ENCODE assay signal across 11 cellular contexts in genomic region chr13:23570931-23571330, GRCh38. TPM values are rescaled to one million over a fixed set of nuclear protein-coding genes. Genes with fewer than 3 reads are reported as not detected.
DNase-seq lines count a peak whose midpoint lies in the region; ATAC-seq and TF ChIP-seq lines count a peak whose summit lies in the region.
"Had no signal": no experiment of that assay in that cellular context is flagged by ENCODE, and none has a peak within 500 bp of the region (broad histone marks: within the 10 kb centered on the region; RNA-seq: fewer than 3 reads in every experiment).

No MANE protein-coding gene starts in this region.

- DNase-seq in GM12864 (ENCODE audit: low read depth): no peak
- DNase-seq in NCI-H748 (lab: John Stamatoyannopoulos, UW; ENCODE audit: unreplicated experiment): peak; percentile 34
- no peak for DNase-seq in esophagus squamous epithelium (lab: John Stamatoyannopoulos, UW)
- DNase-seq in osteocyte (ENCODE audit: extremely low spot score, unreplicated experiment): no peak
- no peak for DNase-seq in epidermal melanocyte (ENCODE audit: insufficient read length, low spot score)
- no peak for DNase-seq in ascending aorta (ENCODE audit: low spot score in 2 of 2)
- DNase-seq in NCI-H226: no peak
- DNase-seq: activated CD4-positive, alpha-beta T cell treated with anti-CD3 and anti-CD28 coated beads, Interleukin-2, amount 50 U/mL, for 48 hours; cortex of kidney had no signal

- H3K4me3 ChIP-seq in GM12864 (ENCODE audit: low read depth, low read length) (peak overlapping the region; percentile 52), esophagus squamous epithelium (peak overlapping the region; percentile 14 to 53 (median 28)), ascending aorta (no peak overlapping the region)

- no peak for TF ChIP-seq POLR2A in esophagus squamous epithelium (IDR thresholded peaks at IDR 0.05)

- TF ChIP-seq CTCF in GM12864 (IDR thresholded peaks at IDR 0.05; ENCODE audit: low read depth, low read length, missing control alignments) (peak; percentile 35), esophagus squamous epithelium (IDR thresholded peaks at IDR 0.05) (peak in 2 of 6 experiments; percentile 34 to 42), osteocyte (IDR thresholded peaks at IDR 0.05) (peak; percentile 9), ascending aorta (IDR thresholded peaks at IDR 0.05) (no peak)

- WGBS in esophagus squamous epithelium, 2 donors: 19 to 27% methylated on average over 1 of the region's 1 CpG

- peaks cover 0 to 49% (median 6%) of the 10 kb centered on the region in 3 donors for H3K4me1 ChIP-seq in esophagus squamous epithelium
- H3K4me1 ChIP-seq in ascending aorta: no peaks in the 10 kb centered on the region

- no peak for ATAC-seq in HG02642 (IDR thresholded peaks at IDR 0.05; ENCODE audit: poor library complexity, unreplicated experiment)

- H3K36me3 ChIP-seq in esophagus squamous epithelium: no peaks in the 10 kb centered on the region
- no peaks in the 10 kb centered on the region for H3K36me3 ChIP-seq in ascending aorta

- peaks cover 48% of the 10 kb centered on the region for H3K27me3 Mint-ChIP-seq in osteocyte (ENCODE audit: unreplicated experiment)

- no peaks in the 10 kb centered on the region for H3K36me3 Mint-ChIP-seq in osteocyte (ENCODE audit: unreplicated experiment)

- peak overlapping the region; percentile 73 to 88 (median 81) for H3K27ac ChIP-seq in esophagus squamous epithelium
- no peak overlapping the region for H3K27ac ChIP-seq in ascending aorta

- H3K9me3 ChIP-seq in esophagus squamous epithelium (no peaks in the 10 kb centered on the region), ascending aorta (no peaks in the 10 kb centered on the region)

- intact Hi-C loops in esophagus squamous epithelium (cut with DNase I) (no loop called here), ascending aorta (cut with DNase I) (loop anchor here (10.0 kb wide), 1 partner anchor 196 kb away; no protein-coding TSS in a partner anchor)

- no peaks in the 10 kb centered on the region for H3K9me3 Mint-ChIP-seq in osteocyte (ENCODE audit: unreplicated experiment)

- H3K4me3 Mint-ChIP-seq in osteocyte (ENCODE audit: unreplicated experiment): no peak overlapping the region

- H3K27ac Mint-ChIP-seq in osteocyte (ENCODE audit: unreplicated experiment): no peak overlapping the region

- peaks cover 10% of the 10 kb centered on the region for H3K4me1 Mint-ChIP-seq in osteocyte (ENCODE audit: unreplicated experiment)

- peaks cover 0 to 3% (median 0%) of the 10 kb centered on the region in 4 donors for H3K27me3 ChIP-seq in esophagus squamous epithelium
- no peaks in the 10 kb centered on the region for H3K27me3 ChIP-seq in ascending aorta

RNA-seq across cellular contexts. Expression of gene TNFRSF19, which starts 0.7 kb away (rescaled TPM):
- total RNA-seq in esophagus squamous epithelium (1 to 10 TPM; 5.2 to 9.5 (median 7.2) TPM), osteocyte (1.6 and 1.7 TPM in 2 replicates), ascending aorta (0.85 TPM)
- total RNA-seq: HT-29 had no signal

Comparison
In these comparisons a context has a peak if more than half of its experiments do, and no peak if none do; other contexts are left out.
1. H3K4me3 ChIP-seq: peak in GM12864 (single experiment) and esophagus squamous epithelium (4 of 4); none in ascending aorta (0 of 2).
2. CTCF ChIP-seq: peak in GM12864 (single experiment) and osteocyte (single experiment); none in ascending aorta (0 of 3).
3. H3K27ac ChIP-seq: peak in esophagus squamous epithelium (4 of 4); none in ascending aorta (0 of 2).